In the genomic region with DNA sequence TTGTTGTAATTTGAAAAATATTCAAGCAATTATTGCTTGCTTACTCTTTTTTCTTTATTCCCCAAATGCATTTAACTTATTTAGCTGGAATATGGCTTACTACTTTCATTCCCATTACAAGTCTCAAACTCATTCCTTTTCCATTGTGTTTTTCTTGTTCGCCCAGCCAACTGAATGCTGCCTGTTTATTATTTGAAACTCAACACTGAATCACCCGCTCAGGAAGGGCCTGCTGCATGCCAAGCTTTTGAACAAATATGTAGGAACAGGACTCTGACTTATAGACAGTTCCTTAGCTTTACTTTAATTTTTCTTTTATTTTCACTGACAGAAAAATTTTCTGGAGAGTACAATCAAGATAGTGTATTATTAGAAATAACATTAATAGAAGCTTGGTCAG, we compare ENCODE assay signal across 2 cellular contexts.
TF ChIP-seq lines count a peak whose summit lies in the region.

No MANE protein-coding gene starts in this region.

TF ChIP-seq in HCT116, 20 proteins besides CTCF, POLR2A, EP300 and RAD21:
- TF ChIP-seq, protein P1, sequence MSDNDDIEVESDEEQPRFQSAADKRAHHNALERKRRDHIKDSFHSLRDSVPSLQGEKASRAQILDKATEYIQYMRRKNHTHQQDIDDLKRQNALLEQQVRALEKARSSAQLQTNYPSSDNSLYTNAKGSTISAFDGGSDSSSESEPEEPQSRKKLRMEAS (IDR thresholded peaks at IDR 0.05), result no peak
- TF ChIP-seq SP1 (IDR thresholded peaks at IDR 0.05; ENCODE audit: low read depth), result no peak
- TF ChIP-seq EZH2 (IDR thresholded peaks at IDR 0.05), result no peak
- TF ChIP-seq TCF7L2 (IDR thresholded peaks at IDR 0.05; ENCODE audit: borderline replicate concordance, extremely low read depth, insufficient read depth, insufficient read length), result no peak
- TF ChIP-seq SIN3A (IDR thresholded peaks at IDR 0.05; ENCODE audit: low read depth), result no peak
- TF ChIP-seq, protein P2, sequence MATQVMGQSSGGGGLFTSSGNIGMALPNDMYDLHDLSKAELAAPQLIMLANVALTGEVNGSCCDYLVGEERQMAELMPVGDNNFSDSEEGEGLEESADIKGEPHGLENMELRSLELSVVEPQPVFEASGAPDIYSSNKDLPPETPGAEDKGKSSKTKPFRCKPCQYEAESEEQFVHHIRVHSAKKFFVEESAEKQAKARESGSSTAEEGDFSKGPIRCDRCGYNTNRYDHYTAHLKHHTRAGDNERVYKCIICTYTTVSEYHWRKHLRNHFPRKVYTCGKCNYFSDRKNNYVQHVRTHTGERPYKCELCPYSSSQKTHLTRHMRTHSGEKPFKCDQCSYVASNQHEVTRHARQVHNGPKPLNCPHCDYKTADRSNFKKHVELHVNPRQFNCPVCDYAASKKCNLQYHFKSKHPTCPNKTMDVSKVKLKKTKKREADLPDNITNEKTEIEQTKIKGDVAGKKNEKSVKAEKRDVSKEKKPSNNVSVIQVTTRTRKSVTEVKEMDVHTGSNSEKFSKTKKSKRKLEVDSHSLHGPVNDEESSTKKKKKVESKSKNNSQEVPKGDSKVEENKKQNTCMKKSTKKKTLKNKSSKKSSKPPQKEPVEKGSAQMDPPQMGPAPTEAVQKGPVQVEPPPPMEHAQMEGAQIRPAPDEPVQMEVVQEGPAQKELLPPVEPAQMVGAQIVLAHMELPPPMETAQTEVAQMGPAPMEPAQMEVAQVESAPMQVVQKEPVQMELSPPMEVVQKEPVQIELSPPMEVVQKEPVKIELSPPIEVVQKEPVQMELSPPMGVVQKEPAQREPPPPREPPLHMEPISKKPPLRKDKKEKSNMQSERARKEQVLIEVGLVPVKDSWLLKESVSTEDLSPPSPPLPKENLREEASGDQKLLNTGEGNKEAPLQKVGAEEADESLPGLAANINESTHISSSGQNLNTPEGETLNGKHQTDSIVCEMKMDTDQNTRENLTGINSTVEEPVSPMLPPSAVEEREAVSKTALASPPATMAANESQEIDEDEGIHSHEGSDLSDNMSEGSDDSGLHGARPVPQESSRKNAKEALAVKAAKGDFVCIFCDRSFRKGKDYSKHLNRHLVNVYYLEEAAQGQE (IDR thresholded peaks at IDR 0.05; ENCODE audit: low read depth), result no peak
- TF ChIP-seq ZFX (IDR thresholded peaks at IDR 0.05), result no peak
- no peak for TF ChIP-seq FOSL1 (IDR thresholded peaks at IDR 0.05; ENCODE audit: low read depth)
- no peak for TF ChIP-seq CBX3 (IDR thresholded peaks at IDR 0.05; ENCODE audit: low read depth)
- TF ChIP-seq ZNF274 (IDR thresholded peaks at IDR 0.05; ENCODE audit: low read depth, low read length), result no peak
- no peak for TF ChIP-seq JUND (IDR thresholded peaks at IDR 0.05)
- TF ChIP-seq EZH2phosphoT487 (IDR thresholded peaks at IDR 0.05; ENCODE audit: borderline replicate concordance), result no peak
- no peak for TF ChIP-seq SRF (IDR thresholded peaks at IDR 0.05; ENCODE audit: low read depth)
- no peak for TF ChIP-seq YY1 (IDR thresholded peaks at IDR 0.05; ENCODE audit: extremely low read depth, insufficient replicate concordance, low read depth, low read length)
- TF ChIP-seq, protein P3, sequence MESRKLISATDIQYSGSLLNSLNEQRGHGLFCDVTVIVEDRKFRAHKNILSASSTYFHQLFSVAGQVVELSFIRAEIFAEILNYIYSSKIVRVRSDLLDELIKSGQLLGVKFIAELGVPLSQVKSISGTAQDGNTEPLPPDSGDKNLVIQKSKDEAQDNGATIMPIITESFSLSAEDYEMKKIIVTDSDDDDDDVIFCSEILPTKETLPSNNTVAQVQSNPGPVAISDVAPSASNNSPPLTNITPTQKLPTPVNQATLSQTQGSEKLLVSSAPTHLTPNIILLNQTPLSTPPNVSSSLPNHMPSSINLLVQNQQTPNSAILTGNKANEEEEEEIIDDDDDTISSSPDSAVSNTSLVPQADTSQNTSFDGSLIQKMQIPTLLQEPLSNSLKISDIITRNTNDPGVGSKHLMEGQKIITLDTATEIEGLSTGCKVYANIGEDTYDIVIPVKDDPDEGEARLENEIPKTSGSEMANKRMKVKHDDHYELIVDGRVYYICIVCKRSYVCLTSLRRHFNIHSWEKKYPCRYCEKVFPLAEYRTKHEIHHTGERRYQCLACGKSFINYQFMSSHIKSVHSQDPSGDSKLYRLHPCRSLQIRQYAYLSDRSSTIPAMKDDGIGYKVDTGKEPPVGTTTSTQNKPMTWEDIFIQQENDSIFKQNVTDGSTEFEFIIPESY (IDR thresholded peaks at IDR 0.05; ENCODE audit: extremely low read depth, insufficient replicate concordance, low read length), result no peak
- TF ChIP-seq CEBPB (IDR thresholded peaks at IDR 0.05; ENCODE audit: low read depth), result no peak
- no peak for TF ChIP-seq ELF1 (IDR thresholded peaks at IDR 0.05; ENCODE audit: borderline replicate concordance, low read depth)
- TF ChIP-seq EGR1 (IDR thresholded peaks at IDR 0.05; ENCODE audit: low read depth), result no peak
- TF ChIP-seq, protein P4, sequence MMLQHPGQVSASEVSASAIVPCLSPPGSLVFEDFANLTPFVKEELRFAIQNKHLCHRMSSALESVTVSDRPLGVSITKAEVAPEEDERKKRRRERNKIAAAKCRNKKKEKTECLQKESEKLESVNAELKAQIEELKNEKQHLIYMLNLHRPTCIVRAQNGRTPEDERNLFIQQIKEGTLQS (IDR thresholded peaks at IDR 0.05), result no peak
- TF ChIP-seq POLR2AphosphoS5 (IDR thresholded peaks at IDR 0.05; ENCODE audit: low read depth, low read length), result no peak

TF ChIP-seq in WTC11, 78 proteins besides CTCF, POLR2A, EP300 and RAD21:
- TF ChIP-seq, protein P5, sequence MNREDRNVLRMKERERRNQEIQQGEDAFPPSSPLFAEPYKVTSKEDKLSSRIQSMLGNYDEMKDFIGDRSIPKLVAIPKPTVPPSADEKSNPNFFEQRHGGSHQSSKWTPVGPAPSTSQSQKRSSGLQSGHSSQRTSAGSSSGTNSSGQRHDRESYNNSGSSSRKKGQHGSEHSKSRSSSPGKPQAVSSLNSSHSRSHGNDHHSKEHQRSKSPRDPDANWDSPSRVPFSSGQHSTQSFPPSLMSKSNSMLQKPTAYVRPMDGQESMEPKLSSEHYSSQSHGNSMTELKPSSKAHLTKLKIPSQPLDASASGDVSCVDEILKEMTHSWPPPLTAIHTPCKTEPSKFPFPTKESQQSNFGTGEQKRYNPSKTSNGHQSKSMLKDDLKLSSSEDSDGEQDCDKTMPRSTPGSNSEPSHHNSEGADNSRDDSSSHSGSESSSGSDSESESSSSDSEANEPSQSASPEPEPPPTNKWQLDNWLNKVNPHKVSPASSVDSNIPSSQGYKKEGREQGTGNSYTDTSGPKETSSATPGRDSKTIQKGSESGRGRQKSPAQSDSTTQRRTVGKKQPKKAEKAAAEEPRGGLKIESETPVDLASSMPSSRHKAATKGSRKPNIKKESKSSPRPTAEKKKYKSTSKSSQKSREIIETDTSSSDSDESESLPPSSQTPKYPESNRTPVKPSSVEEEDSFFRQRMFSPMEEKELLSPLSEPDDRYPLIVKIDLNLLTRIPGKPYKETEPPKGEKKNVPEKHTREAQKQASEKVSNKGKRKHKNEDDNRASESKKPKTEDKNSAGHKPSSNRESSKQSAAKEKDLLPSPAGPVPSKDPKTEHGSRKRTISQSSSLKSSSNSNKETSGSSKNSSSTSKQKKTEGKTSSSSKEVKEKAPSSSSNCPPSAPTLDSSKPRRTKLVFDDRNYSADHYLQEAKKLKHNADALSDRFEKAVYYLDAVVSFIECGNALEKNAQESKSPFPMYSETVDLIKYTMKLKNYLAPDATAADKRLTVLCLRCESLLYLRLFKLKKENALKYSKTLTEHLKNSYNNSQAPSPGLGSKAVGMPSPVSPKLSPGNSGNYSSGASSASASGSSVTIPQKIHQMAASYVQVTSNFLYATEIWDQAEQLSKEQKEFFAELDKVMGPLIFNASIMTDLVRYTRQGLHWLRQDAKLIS (CRISPR knock-in tag; IDR thresholded peaks at IDR 0.05; ENCODE audit: borderline replicate concordance), result no peak
- no peak for TF ChIP-seq ZNF232 (CRISPR knock-in tag; IDR thresholded peaks at IDR 0.05)
